In the genomic region with DNA sequence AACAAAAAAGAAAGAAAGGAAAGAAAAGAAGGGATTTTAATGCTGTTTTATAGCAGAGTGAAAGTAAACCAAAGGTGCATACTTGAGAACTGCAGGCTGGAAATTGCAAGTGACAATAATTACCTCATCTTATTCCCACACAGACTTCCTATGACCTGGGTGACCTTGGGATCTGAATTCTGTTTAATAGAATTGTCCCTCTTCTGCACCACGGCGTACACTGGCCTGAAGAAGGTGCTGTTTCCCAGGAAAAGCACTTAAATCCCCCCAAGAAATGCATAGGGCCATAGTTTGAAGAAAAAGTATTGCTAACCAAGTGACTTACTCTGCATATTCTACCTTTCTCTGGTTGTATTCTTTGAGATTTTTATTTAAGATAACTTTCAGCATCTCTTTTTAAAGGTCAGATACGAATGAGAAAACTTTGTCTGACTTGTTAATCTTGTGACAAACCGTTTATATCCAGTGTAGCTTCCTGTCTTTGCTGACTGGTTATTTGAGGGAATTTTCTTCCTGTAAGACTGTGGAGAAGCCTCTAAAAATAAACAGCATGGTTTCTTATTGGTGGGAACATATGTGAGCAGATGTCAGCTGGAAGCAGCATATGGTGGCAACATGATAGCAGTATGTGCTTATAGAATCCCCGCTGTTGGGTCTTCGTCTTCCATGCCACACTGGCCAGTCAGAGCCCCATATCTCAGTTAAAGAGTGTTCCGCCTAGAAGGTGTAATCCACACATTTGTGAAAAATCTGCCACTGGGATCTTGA, we compare ENCODE assay signal across 10 cellular contexts. TPM values are rescaled to one million over a fixed set of nuclear protein-coding genes. Genes with fewer than 3 reads are reported as not detected.
DNase-seq lines count a peak whose midpoint lies in the region; TF ChIP-seq lines count a peak whose summit lies in the region.
"Had no signal": no experiment of that assay in that cellular context is flagged by ENCODE, and none has a peak within 500 bp of the region (broad histone marks: within the 10 kb centered on the region; RNA-seq: fewer than 3 reads in every experiment).

No MANE protein-coding gene starts in this region.

- H3K4me3 ChIP-seq in dorsolateral prefrontal cortex: no peak overlapping the region
- no peak overlapping the region for H3K4me3 ChIP-seq in retinal pigment epithelial cell (ENCODE audit: low read length)

- intact Hi-C loops in dorsolateral prefrontal cortex (cut with DNase I): no loop called here

- H3K27me3 ChIP-seq in dorsolateral prefrontal cortex: no peaks in the 10 kb centered on the region

- TF ChIP-seq CTCF in dorsolateral prefrontal cortex (IDR thresholded peaks at IDR 0.05 in 54 of 56, conservative IDR thresholded peaks at IDR 0.05 in 2 of 56; ENCODE audit: low read depth in 1 of 56, partially characterized antibody in 56 of 56) (peak in 52 of 56 donors; percentile 18 to 68 (median 48)), retinal pigment epithelial cell (conservative IDR thresholded peaks at IDR 0.05; ENCODE audit: low read depth, low read length) (peak; percentile 73)

- peak overlapping the region in 19 of 59 donors; percentile 11 to 54 (median 37) for H3K27ac ChIP-seq in dorsolateral prefrontal cortex

- DNase-seq in NCI-H1092 treated with DMSO at 0.1 percent for 48 hours (lab: John Stamatoyannopoulos, UW) (peak; percentile 53), NCI-H1092 (lab: John Stamatoyannopoulos, UW) (no peak), NCI-H446 treated with DMSO at 0.1 percent for 48 hours (lab: John Stamatoyannopoulos, UW) (peak; percentile 41), dorsolateral prefrontal cortex (no peak), retinal pigment epithelial cell (ENCODE audit: low read depth) (no peak), foreskin melanocyte (no peak), AML-193 (lab: John Stamatoyannopoulos, UW) (no peak), NCI-H1930 (lab: John Stamatoyannopoulos, UW) (no peak)
- DNase-seq: activated CD8-positive, alpha-beta memory T cell treated with anti-CD3 and anti-CD28 coated beads, Interleukin-2, amount 50 U/mL, for 48 hours; naive B cell had no signal

RNA-seq across cellular contexts. Expression of a gene that starts 16.3 kb away (rescaled TPM):
- total RNA-seq in dorsolateral prefrontal cortex: 10 to 100 TPM; 15.0 to 77.8 (median 33.8) TPM

Comparison
In these comparisons a context has a peak if more than half of its experiments do, and no peak if none do; other contexts are left out.
1. DNase-seq: peak in NCI-H1092 treated with DMSO at 0.1 percent for 48 hours (single experiment) and NCI-H446 treated with DMSO at 0.1 percent for 48 hours (single experiment); none in NCI-H1092 (single experiment), dorsolateral prefrontal cortex (0 of 10), retinal pigment epithelial cell (single experiment), foreskin melanocyte (single experiment), AML-193 (0 of 2) and NCI-H1930 (0 of 2).